In genomic region chr12:46526231-46526630, GRCh38 we compare ENCODE assay signal across 28 cellular contexts.
"Had no signal": no experiment of that assay in that cellular context is flagged by ENCODE, and none has a peak within 500 bp of the region (broad histone marks: within the 10 kb centered on the region; RNA-seq: fewer than 3 reads in every experiment).

No MANE protein-coding gene starts in this region.

- H3K27me3 ChIP-seq: cardiac muscle cell, MG63, Peyer's patch had no signal

- DNase-seq: activated CD4-positive, alpha-beta T cell treated with anti-CD3 and anti-CD28 coated beads, Interleukin-2, amount 10 ng/mL, durations not matched to agents 24 days and 14 days; activated CD4-positive, alpha-beta T cell treated with anti-CD3 and anti-CD28 coated beads, Interleukin-2, amount 50 U/mL, for 4 hours; activated CD8-positive, alpha-beta T cell treated with anti-CD3 and anti-CD28 coated beads for 36 hours; activated effector memory CD4-positive, alpha-beta T cell treated with anti-CD3 and anti-CD28 coated beads, Interleukin-2, amount 50 U/mL, for 16 hours; activated naive CD4-positive, alpha-beta T cell; activated naive CD4-positive, alpha-beta T cell treated with anti-CD3 and anti-CD28 coated beads, Interleukin-2, amount 50 U/mL, for 16 hours; activated naive CD8-positive, alpha-beta T cell treated with anti-CD3 and anti-CD28 coated beads for 36 hours; activated T-cell treated with anti-CD3 and anti-CD28 coated beads, Interleukin-2, amount 50 U/mL, for 1 hour; activated T-cell treated with anti-CD3 and anti-CD28 coated beads, Interleukin-2, amount 50 U/mL, for 72 hours; amniotic stem cell; aorta; Karpas-422; KBM-7; MG63; NCI-H1048; NCI-H1105 treated with DMSO at 0.1 percent for 48 hours; NCI-H1436; NCI-H1694 treated with DMSO at 0.1 percent for 48 hours; NCI-H2029; NCI-H345; NCI-H524 treated with DMSO at 0.1 percent for 48 hours; NK-92 treated with Interleukin-12 subunit alpha and Interleukin-12 subunit beta, amount 100 ng/mL, for 24 hours; PC-3; Peyer's patch; RPMI8226; SIG-M5 had no signal

- ATAC-seq: activated CD8-positive, alpha-beta T cell treated with anti-CD3 and anti-CD28 coated beads for 36 hours; activated T-cell treated with anti-CD3 and anti-CD28 coated beads, Interleukin-2, amount 50 U/mL, for 72 hours; activated T-helper 17 cell treated with anti-CD3 and anti-CD28 coated beads, Interleukin-2, amount 50 U/mL, for 72 hours; PC-3 had no signal

- H3K36me3 ChIP-seq: cardiac muscle cell, MG63, Peyer's patch had no signal

- H3K4me3 ChIP-seq: cardiac muscle cell, MG63, Peyer's patch had no signal

- H3K9me3 ChIP-seq: Peyer's patch had no signal
